25 cellular contexts compared by ENCODE assay signal in genomic region chr9:77543131-77543822, GRCh38.
"Had no signal": no experiment of that assay in that cellular context is flagged by ENCODE, and none has a peak within 500 bp of the region (broad histone marks: within the 10 kb centered on the region; RNA-seq: fewer than 3 reads in every experiment).

No MANE protein-coding gene starts in this region.

- H3K36me3 Mint-ChIP-seq: activated CD8-positive, alpha-beta memory T cell treated with anti-CD3 and anti-CD28 coated beads, Interleukin-2, amount 10 ng/mL, durations not matched to agents 7 days and 5 days had no signal

- ATAC-seq: activated CD8-positive, alpha-beta memory T cell treated with anti-CD3 and anti-CD28 coated beads, Interleukin-2, amount 10 ng/mL, durations not matched to agents 7 days and 5 days; body of pancreas; K562; PC-3 had no signal

- H3K4me3 Mint-ChIP-seq: activated B cell treated with CpG ODN at 0.5 μM for 24 hours; activated CD4-positive, alpha-beta T cell treated with anti-CD3 and anti-CD28 coated beads, Interleukin-2, amount 10 ng/mL, durations not matched to agents 24 days and 14 days; activated CD8-positive, alpha-beta memory T cell treated with anti-CD3 and anti-CD28 coated beads, Interleukin-2, amount 10 ng/mL, durations not matched to agents 7 days and 5 days; activated naive CD4-positive, alpha-beta T cell treated with anti-CD3 and anti-CD28 coated beads, Interleukin-2, amount 50 U/mL, for 24 hours; activated T-cell treated with anti-CD3 and anti-CD28 coated beads, Interleukin-2, amount 50 U/mL, for 24 hours; activated T-helper 1 cell treated with anti-CD3 and anti-CD28 coated beads, Interleukin-12 subunit alpha, Interleukin-12 subunit beta, Interleukin-2, Interleukin-4 antibody, amounts not matched to agents 30 ng/mL and 10 ng/mL and 1 ng/mL, durations not matched to agents 14 hours and 24 hours and 36 hours; T-helper 1 cell treated with Interleukin-12 subunit alpha and Interleukin-12 subunit beta and Interleukin-4 antibody, amounts not matched to agents 30 μg/mL and 1 μg/mL, for 36 hours had no signal

- H3K27ac Mint-ChIP-seq: activated B cell treated with CpG ODN at 0.5 μM for 24 hours; activated CD4-positive, alpha-beta T cell treated with anti-CD3 and anti-CD28 coated beads, Interleukin-2, amount 10 ng/mL, durations not matched to agents 24 days and 14 days; activated CD8-positive, alpha-beta memory T cell treated with anti-CD3 and anti-CD28 coated beads, Interleukin-2, amount 10 ng/mL, durations not matched to agents 7 days and 5 days; activated naive CD4-positive, alpha-beta T cell treated with anti-CD3 and anti-CD28 coated beads, Interleukin-2, amount 50 U/mL, for 24 hours; activated T-cell treated with anti-CD3 and anti-CD28 coated beads, Interleukin-2, amount 50 U/mL, for 24 hours; activated T-helper 1 cell treated with anti-CD3 and anti-CD28 coated beads, Interleukin-12 subunit alpha, Interleukin-12 subunit beta, Interleukin-2, Interleukin-4 antibody, amounts not matched to agents 30 ng/mL and 10 ng/mL and 1 ng/mL, durations not matched to agents 14 hours and 24 hours and 36 hours; T-helper 1 cell treated with Interleukin-12 subunit alpha and Interleukin-12 subunit beta and Interleukin-4 antibody, amounts not matched to agents 30 μg/mL and 1 μg/mL, for 36 hours had no signal

- H3K4me1 ChIP-seq: ascending aorta, body of pancreas had no signal

- H3K4me3 ChIP-seq: ascending aorta, body of pancreas, K562 had no signal

- H3K27ac ChIP-seq: ascending aorta, body of pancreas had no signal

- H3K36me3 ChIP-seq: ascending aorta had no signal

- H3K4me1 Mint-ChIP-seq: activated B cell treated with CpG ODN at 0.5 μM for 24 hours; activated CD4-positive, alpha-beta T cell treated with anti-CD3 and anti-CD28 coated beads, Interleukin-2, amount 10 ng/mL, durations not matched to agents 24 days and 14 days; activated CD8-positive, alpha-beta memory T cell treated with anti-CD3 and anti-CD28 coated beads, Interleukin-2, amount 10 ng/mL, durations not matched to agents 7 days and 5 days; activated naive CD4-positive, alpha-beta T cell treated with anti-CD3 and anti-CD28 coated beads, Interleukin-2, amount 50 U/mL, for 24 hours had no signal

- H3K27me3 ChIP-seq: ascending aorta, body of pancreas had no signal

- DNase-seq: activated B cell treated with CpG ODN at 0.5 μM for 24 hours; activated CD4-positive, alpha-beta T cell treated with anti-CD3 and anti-CD28 coated beads for 1 hour; activated CD4-positive, alpha-beta T cell treated with anti-CD3 and anti-CD28 coated beads, Interleukin-2, amount 10 ng/mL, durations not matched to agents 24 days and 14 days; activated CD4-positive, alpha-beta T cell treated with anti-CD3 and anti-CD28 coated beads, Interleukin-2, amount 50 U/mL, for 48 hours; activated CD8-positive, alpha-beta memory T cell treated with anti-CD3 and anti-CD28 coated beads, Interleukin-2, amount 10 ng/mL, durations not matched to agents 7 days and 5 days; activated effector memory CD4-positive, alpha-beta T cell treated with Interleukin-2 at 50 U/mL for 16 hours; activated naive CD4-positive, alpha-beta T cell; activated T-cell treated with anti-CD3 and anti-CD28 coated beads, Interleukin-2, amount 50 U/mL, for 24 hours; amniotic stem cell; body of pancreas; central memory CD4-positive, alpha-beta T cell; Kasumi-1; NCI-H1092; NCI-H1417; NCI-H2029; NCI-H510A treated with DMSO at 0.1 percent for 48 hours; NCI-H69; NK-92 treated with Interleukin-12 subunit alpha and Interleukin-12 subunit beta, amount 100 ng/mL, for 24 hours; PC-3; SHP77 had no signal
